ENCODE assay signal across 8 cellular contexts in the genomic region with DNA sequence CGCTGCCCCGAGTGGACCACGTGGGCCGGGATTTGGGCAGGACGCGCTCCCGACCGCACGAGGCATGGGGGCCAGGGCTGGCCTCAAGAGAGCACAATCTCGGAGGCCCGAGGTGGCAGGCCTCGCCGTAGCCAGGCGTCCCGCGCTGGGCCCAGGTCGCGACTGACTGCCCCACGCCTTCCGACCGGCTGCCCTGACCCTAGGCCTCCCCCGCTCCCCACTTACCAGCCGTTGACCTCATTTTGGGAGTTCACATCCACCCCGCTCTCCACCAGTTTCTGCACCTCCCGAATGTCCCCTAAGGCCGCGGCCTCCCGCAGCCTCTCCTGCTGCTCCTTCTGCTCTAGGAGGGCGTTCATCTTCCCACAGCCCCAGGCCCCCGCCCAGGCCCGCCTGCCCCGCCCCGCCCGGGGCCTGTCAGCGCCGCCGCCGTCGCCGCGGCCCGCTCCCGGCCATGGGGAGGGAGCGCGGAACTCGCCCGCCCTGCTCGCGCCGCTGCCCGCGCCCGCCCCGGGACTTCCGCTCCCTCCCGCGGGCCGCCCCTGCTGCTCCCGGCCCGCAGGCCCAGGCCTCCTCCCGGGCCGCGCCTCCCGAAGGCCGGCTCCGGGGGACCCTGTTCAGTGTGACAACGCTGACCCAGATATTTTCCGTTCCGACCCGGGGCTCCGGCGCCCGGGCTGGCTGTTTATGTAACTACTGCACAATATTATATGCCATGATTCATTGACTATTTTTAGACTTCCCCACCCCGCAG. TPM values are rescaled to one million over a fixed set of nuclear protein-coding genes. Genes with fewer than 3 reads are reported as not detected.
DNase-seq lines count a peak whose midpoint lies in the region; ATAC-seq and TF ChIP-seq lines count a peak whose summit lies in the region.

A gene with protein sequence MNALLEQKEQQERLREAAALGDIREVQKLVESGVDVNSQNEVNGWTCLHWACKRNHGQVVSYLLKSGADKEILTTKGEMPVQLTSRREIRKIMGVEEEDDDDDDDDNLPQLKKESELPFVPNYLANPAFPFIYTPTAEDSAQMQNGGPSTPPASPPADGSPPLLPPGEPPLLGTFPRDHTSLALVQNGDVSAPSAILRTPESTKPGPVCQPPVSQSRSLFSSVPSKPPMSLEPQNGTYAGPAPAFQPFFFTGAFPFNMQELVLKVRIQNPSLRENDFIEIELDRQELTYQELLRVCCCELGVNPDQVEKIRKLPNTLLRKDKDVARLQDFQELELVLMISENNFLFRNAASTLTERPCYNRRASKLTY (minus strand): TSS at position 619 of the 754 bp plus-strand sequence. CDS start 260 bp downstream, at position 359.

- TF ChIP-seq POLR2A in GM10847 (IDR thresholded peaks at IDR 0.05; ENCODE audit: extremely low read depth, insufficient read length) = peak; percentile 50

- H3K4me3 ChIP-seq in thymus (ENCODE audit: low read length) = peak within 1 kb of the TSS; percentile 87

- ATAC-seq in HG02642 (IDR thresholded peaks at IDR 0.05; ENCODE audit: poor library complexity, unreplicated experiment) = peak; percentile 84

- DNase-seq in NCI-H1105 (lab: John Stamatoyannopoulos, UW) = peak; percentile 91
- peak; percentile 83 for DNase-seq in SKM-1 treated with dmso at 0.1 percent for 144 hours (lab: John Stamatoyannopoulos, UW; ENCODE audit: unreplicated experiment)
- DNase-seq in glutamatergic neuron = peak; percentile 87
- peak; percentile 96 for DNase-seq in osteocyte (ENCODE audit: extremely low spot score, unreplicated experiment)

- TF ChIP-seq CTCF in glutamatergic neuron (IDR thresholded peaks at IDR 0.05; ENCODE audit: partially characterized antibody, unreplicated experiment) = no peak
- no peak for TF ChIP-seq CTCF in osteocyte (IDR thresholded peaks at IDR 0.05)

- H3K4me3 Mint-ChIP-seq in activated naive CD8-positive, alpha-beta T cell = peak within 1 kb of the TSS; percentile 94
- H3K4me3 Mint-ChIP-seq in glutamatergic neuron (ENCODE audit: unreplicated experiment) (peak within 1 kb of the TSS; percentile 97), osteocyte (ENCODE audit: unreplicated experiment) (peak within 1 kb of the TSS; percentile 93)

- WGBS in thymus = under 1% methylated on average over 74 of the region's 74 CpGs

- no peaks in the 10 kb centered on the region for H3K9me3 ChIP-seq in thymus (ENCODE audit: control insufficient read depth)

- H3K27ac Mint-ChIP-seq in activated naive CD8-positive, alpha-beta T cell = peak within 1 kb of the TSS; percentile 97
- H3K27ac Mint-ChIP-seq in glutamatergic neuron (ENCODE audit: unreplicated experiment) (peak within 1 kb of the TSS; percentile 98), osteocyte (ENCODE audit: unreplicated experiment) (peak within 1 kb of the TSS; percentile 97)

- no peaks in the 10 kb centered on the region for H3K27me3 ChIP-seq in thymus (ENCODE audit: control insufficient read depth, insufficient read depth)

- H3K4me1 Mint-ChIP-seq in activated naive CD8-positive, alpha-beta T cell (ENCODE audit: low read depth) = peaks cover 51% of the 10 kb centered on the region
- peaks cover 14% of the 10 kb centered on the region for H3K4me1 Mint-ChIP-seq in glutamatergic neuron (ENCODE audit: low read depth, unreplicated experiment)
- peaks cover 42% of the 10 kb centered on the region for H3K4me1 Mint-ChIP-seq in osteocyte (ENCODE audit: unreplicated experiment)

- no peaks in the 10 kb centered on the region for H3K9me3 Mint-ChIP-seq in activated naive CD8-positive, alpha-beta T cell (ENCODE audit: low read depth)
- H3K9me3 Mint-ChIP-seq in glutamatergic neuron (ENCODE audit: unreplicated experiment) (peaks cover 6% of the 10 kb centered on the region), osteocyte (ENCODE audit: unreplicated experiment) (no peaks in the 10 kb centered on the region)

- H3K4me1 ChIP-seq in thymus (ENCODE audit: control insufficient read depth, insufficient read depth, low read length) = peaks cover 7% of the 10 kb centered on the region

- H3K36me3 ChIP-seq in thymus (ENCODE audit: control insufficient read depth, insufficient read depth) = peaks cover 4% of the 10 kb centered on the region

- peak within 1 kb of the TSS; percentile 97 for H3K27ac ChIP-seq in thymus (ENCODE audit: low read depth)

- H3K27me3 Mint-ChIP-seq in activated naive CD8-positive, alpha-beta T cell = no peaks in the 10 kb centered on the region
- peaks cover 6% of the 10 kb centered on the region for H3K27me3 Mint-ChIP-seq in glutamatergic neuron (ENCODE audit: unreplicated experiment)
- peaks cover 3% of the 10 kb centered on the region for H3K27me3 Mint-ChIP-seq in osteocyte (ENCODE audit: unreplicated experiment)

- H3K36me3 Mint-ChIP-seq in activated naive CD8-positive, alpha-beta T cell = peaks cover 5% of the 10 kb centered on the region
- H3K36me3 Mint-ChIP-seq in glutamatergic neuron (ENCODE audit: unreplicated experiment) (peaks cover 3% of the 10 kb centered on the region), osteocyte (ENCODE audit: unreplicated experiment) (peaks cover 7% of the 10 kb centered on the region)

RNA-seq across cellular contexts. Expression of the gene that starts here (rescaled TPM):
- 40.8 TPM for total RNA-seq in glutamatergic neuron (ENCODE audit: unreplicated experiment)
- total RNA-seq in osteocyte = 38.4 and 41.1 TPM in 2 replicates
- 11.9 TPM for polyA plus RNA-seq in thymus

Comparison
In these comparisons a context has a peak if more than half of its experiments do, and no peak if none do; other contexts are left out.
1. Peak in every context shown above with its lines: DNase-seq, ATAC-seq, H3K4me3 ChIP-seq and H3K27ac ChIP-seq.